ENCODE assay signal across 25 cellular contexts in the genomic region with DNA sequence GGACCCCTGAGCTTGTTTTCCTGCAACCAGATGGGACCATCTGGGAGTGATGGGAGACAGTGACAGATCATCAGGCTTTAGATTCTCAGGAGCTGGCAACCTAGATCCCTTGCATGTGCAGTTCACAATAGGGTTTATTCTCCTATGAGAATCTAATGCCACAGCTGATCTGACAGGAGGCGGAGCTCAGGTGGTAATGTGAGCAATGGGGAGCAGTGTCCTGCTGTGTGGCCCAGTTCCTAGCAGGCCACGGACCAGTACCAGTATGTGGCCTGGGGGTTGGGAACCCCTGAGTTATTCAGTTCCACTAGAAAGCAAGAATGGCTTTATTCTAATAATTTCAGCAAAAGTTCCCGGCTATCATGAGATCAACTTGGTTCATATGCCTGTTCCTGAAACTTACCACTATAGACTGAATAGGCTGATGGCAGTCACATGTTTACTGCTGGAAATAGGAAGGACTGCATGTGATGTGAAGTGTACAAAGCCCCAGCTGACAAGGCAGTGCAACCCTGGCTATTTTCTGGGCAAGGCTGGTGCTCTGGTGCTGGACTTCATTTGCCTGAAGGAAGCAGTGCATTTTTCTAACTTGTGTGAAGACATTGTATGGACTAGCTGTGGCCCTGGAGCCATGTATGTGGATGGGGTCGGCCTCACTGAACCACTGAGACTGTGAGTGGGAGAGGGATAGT.
A peak's percentile ranks its signal among the peaks of the same experiment; 100 is the strongest.
DNase-seq lines count a peak whose midpoint lies in the region; ATAC-seq, FAIRE-seq and TF ChIP-seq lines count a peak whose summit lies in the region.
"Had no signal": no experiment of that assay in that cellular context is flagged by ENCODE, and none has a peak within 500 bp of the region (broad histone marks: within the 10 kb centered on the region; RNA-seq: fewer than 3 reads in every experiment).

No MANE protein-coding gene starts in this region.

- TF ChIP-seq POLR2A in HepG2 (IDR thresholded peaks at IDR 0.05; ENCODE audit: insufficient read depth in 1 of 2, low read depth in 2 of 2, low read length in 2 of 2), result no peak

- no peaks in the 10 kb centered on the region for H3K79me2 ChIP-seq in HepG2 (ENCODE audit: insufficient read depth, low read length)

- H3K27ac ChIP-seq in Panc1 (ENCODE audit: low read length) (peak overlapping the region; percentile 96), HepG2 (ENCODE audit: extremely low read length, insufficient read depth, low read length) (peak overlapping the region; percentile 97)
- H3K27ac ChIP-seq: foreskin keratinocyte, neutrophil, Peyer's patch, SJCRH30 had no signal

- POLR2A ChIA-PET in Panc1 (lab: Charles Lee) (no interaction called here), HepG2 (lab: Yijun Ruan, JAX) (interaction anchor here (2.5 to 3.2 kb wide), 6 partner anchors 18 to 104 kb away, joined by 13 to 56 read pairs (median 17); no protein-coding TSS in a partner anchor)

- CTCF ChIA-PET in Panc1 (lab: Charles Lee) (no interaction called here), HepG2 (lab: Yijun Ruan, JAX; ENCODE audit: low intra/inter-chr PET ratio, low total read pairs) (no interaction called here)

- H3K36me3 Mint-ChIP-seq in progenitor cell of endocrine pancreas (ENCODE audit: insufficient read depth), result no peaks in the 10 kb centered on the region
- H3K36me3 Mint-ChIP-seq: immature natural killer cell; stimulated activated effector memory CD8-positive, alpha-beta T cell treated with anti-CD3 and anti-CD28 coated beads, Interleukin-12 subunit alpha, Interleukin-12 subunit beta, amount 100 ng/mL, for 72 hours had no signal

- peaks cover 25% of the 10 kb centered on the region for H3K4me1 Mint-ChIP-seq in progenitor cell of endocrine pancreas (ENCODE audit: low read depth)

- peak overlapping the region; percentile 86; the same call in 1 of the 2 replicates for H3K4me2 ChIP-seq in HepG2 (ENCODE audit: low read depth, low read length)

- intact Hi-C loops in Panc1 (cut with micrococcal nuclease; ENCODE audit: unreplicated experiment), result loop anchor here (2.0 kb wide), 1 partner anchor 95 kb away; no protein-coding TSS in a partner anchor
- intact Hi-C loops in HepG2 (cut with micrococcal nuclease; ENCODE audit: unreplicated experiment), result loop anchor here (2.0 kb wide), 5 partner anchors 21 to 145 kb away; no protein-coding TSS in a partner anchor
- intact Hi-C loops in posterior cingulate gyrus (cut with DNase I), result no loop called here

- TF ChIP-seq EP300 in HepG2 (IDR thresholded peaks at IDR 0.05; ENCODE audit: low read depth in 2 of 2, low read length in 2 of 2) (no peak), HepG2 (CRISPR knock-in tag; IDR thresholded peaks at IDR 0.05; ENCODE audit: borderline replicate concordance) (no peak)

- H3K27me3 ChIP-seq in Panc1 (ENCODE audit: control insufficient read depth, insufficient read depth, low read length), result no peaks in the 10 kb centered on the region
- H3K27me3 ChIP-seq in HepG2 (ENCODE audit: control insufficient read depth in 1 of 2, insufficient read depth in 2 of 2, low read length in 2 of 2), result no peaks in the 10 kb centered on the region
- H3K27me3 ChIP-seq: foreskin keratinocyte, Peyer's patch, SJCRH30 had no signal

- H3K4me3 Mint-ChIP-seq in progenitor cell of endocrine pancreas (ENCODE audit: low read depth), result no peak overlapping the region
- H3K4me3 Mint-ChIP-seq: activated CD8-positive, alpha-beta T cell treated with anti-CD3 and anti-CD28 coated beads for 36 hours; stimulated activated effector memory CD8-positive, alpha-beta T cell treated with anti-CD3 and anti-CD28 coated beads, Interleukin-12 subunit alpha, Interleukin-12 subunit beta, amount 100 ng/mL, for 72 hours; T-helper 1 cell treated with Interleukin-12 subunit alpha and Interleukin-12 subunit beta and Interleukin-4 antibody, amounts not matched to agents 30 μg/mL and 1 μg/mL, for 36 hours had no signal

- H3K9me3 Mint-ChIP-seq in progenitor cell of endocrine pancreas (ENCODE audit: low read depth), result no peaks in the 10 kb centered on the region
- H3K9me3 Mint-ChIP-seq: immature natural killer cell; stimulated activated effector memory CD8-positive, alpha-beta T cell treated with anti-CD3 and anti-CD28 coated beads, Interleukin-12 subunit alpha, Interleukin-12 subunit beta, amount 100 ng/mL, for 72 hours had no signal

- H3K4me3 ChIP-seq in Panc1 (ENCODE audit: low read depth in 2 of 2, low read length in 2 of 2), result no peak overlapping the region
- no peak overlapping the region; a peak in 1 of 6 replicates for H3K4me3 ChIP-seq in HepG2 (replicated peaks in 1 of 3; ENCODE audit: insufficient read depth in 1 of 3, low read depth in 2 of 3, low read length in 3 of 3)
- H3K4me3 ChIP-seq: Peyer's patch had no signal

- FAIRE-seq in HepG2 (lab: Jason Lieb, UNC), result no peak
- FAIRE-seq: GM12892 had no signal

- peak overlapping the region; percentile 88 for H3K27ac Mint-ChIP-seq in progenitor cell of endocrine pancreas
- H3K27ac Mint-ChIP-seq: activated CD8-positive, alpha-beta T cell treated with anti-CD3 and anti-CD28 coated beads for 36 hours; immature natural killer cell; stimulated activated effector memory CD8-positive, alpha-beta T cell treated with anti-CD3 and anti-CD28 coated beads, Interleukin-12 subunit alpha, Interleukin-12 subunit beta, amount 100 ng/mL, for 72 hours; T-helper 1 cell treated with Interleukin-12 subunit alpha and Interleukin-12 subunit beta and Interleukin-4 antibody, amounts not matched to agents 30 μg/mL and 1 μg/mL, for 36 hours had no signal

- TF ChIP-seq CTCF in Panc1 (IDR thresholded peaks at IDR 0.05) (no peak), HepG2 (CRISPR knock-in tag; IDR thresholded peaks at IDR 0.05) (no peak), progenitor cell of endocrine pancreas (IDR thresholded peaks at IDR 0.05; ENCODE audit: unreplicated experiment) (no peak)

- no peak for TF ChIP-seq RAD21 in HepG2 (CRISPR knock-in tag; IDR thresholded peaks at IDR 0.05)

- H3K9me3 ChIP-seq in Panc1 (ENCODE audit: control insufficient read depth, insufficient read depth, low read depth, low read length) (peaks cover 9% of the 10 kb centered on the region; the same call in 1 of the 2 replicates), HepG2 (ENCODE audit: low read length) (no peaks in the 10 kb centered on the region)
- H3K9me3 ChIP-seq: neutrophil, Peyer's patch, SJCRH30 had no signal

- in situ Hi-C loops in Panc1 (cut with HindIII; ENCODE audit: low pct_unique_long_range_greater_than_20kb, low sequenced_read_pairs), result no loop called here
- in situ Hi-C loops in HepG2 (cut with HindIII; ENCODE audit: extremely low pct_ligation_motif_present, low pct_unique_long_range_greater_than_20kb), result no loop called here

- no peak overlapping the region for H2AFZ ChIP-seq in HepG2 (ENCODE audit: low read length)

- H3K9ac ChIP-seq in HepG2 (ENCODE audit: insufficient read depth, low read depth, low read length), result no peak overlapping the region; the same call in 1 of the 2 replicates

- WGBS in HepG2 (ENCODE audit: low lambda C conversion rate), result 96% methylated on average over 4 of the region's 4 CpGs

- H3K4me1 ChIP-seq in Panc1 (ENCODE audit: control insufficient read depth, insufficient read depth, low read length), result peaks cover 26% of the 10 kb centered on the region
- H3K4me1 ChIP-seq in HepG2 (ENCODE audit: insufficient read depth, low read length), result peaks cover 36% of the 10 kb centered on the region
- H3K4me1 ChIP-seq: foreskin keratinocyte had no signal

- ATAC-seq in Panc1 (no peak), HepG2 (no peak), HG03457 (IDR thresholded peaks at IDR 0.05; ENCODE audit: unreplicated experiment) (no peak)
- ATAC-seq: activated CD8-positive, alpha-beta T cell treated with anti-CD3 and anti-CD28 coated beads for 36 hours; foreskin keratinocyte; stimulated activated effector memory CD8-positive, alpha-beta T cell treated with anti-CD3 and anti-CD28 coated beads, Interleukin-12 subunit alpha, Interleukin-12 subunit beta, amount 100 ng/mL, for 72 hours had no signal

- H3K36me3 ChIP-seq in Panc1 (ENCODE audit: control insufficient read depth, insufficient read depth, low read length) (no peaks in the 10 kb centered on the region), HepG2 (replicated peaks in 1 of 2; ENCODE audit: control insufficient read depth in 1 of 2, insufficient read depth in 2 of 2, low read length in 2 of 2) (no peaks in the 10 kb centered on the region)
- H3K36me3 ChIP-seq: neutrophil, Peyer's patch, SJCRH30 had no signal

- DNase-seq in DMS53 treated with DMSO at 0.1 percent for 48 hours (lab: John Stamatoyannopoulos, UW; ENCODE audit: unreplicated experiment) (peak; percentile 26), Panc1 (ENCODE audit: low read depth, low spot score) (no peak), HepG2 (ENCODE audit: low spot score) (no peak), progenitor cell of endocrine pancreas (ENCODE audit: low spot score, unreplicated experiment) (no peak), posterior cingulate gyrus (no peak), AG20443 (ENCODE audit: low spot score) (no peak)
- DNase-seq: activated CD4-positive, alpha-beta T cell treated with anti-CD3 and anti-CD28 coated beads for 1 hour; activated CD8-positive, alpha-beta T cell treated with anti-CD3 and anti-CD28 coated beads for 36 hours; Calu3; effector CD4-positive, alpha-beta T cell; foreskin keratinocyte; HCEC 1CT; hippocampal formation; immature natural killer cell; NCI-H1436 treated with DMSO at 0.1 percent for 48 hours; NCI-H2171; NCI-H510A treated with DMSO at 0.1 percent for 48 hours; Peyer's patch; stimulated activated CD4-positive, alpha-beta T cell treated with anti-CD3 and anti-CD28 coated beads, Interleukin-2, amount 100 ng/mL, for 48 hours had no signal

- BruUV-seq in Panc1 (replicated peaks; lab: Mats Ljungman, UMichigan) (no TSS peak), HepG2 (replicated peaks; lab: Mats Ljungman, UMichigan) (no TSS peak)

- no peaks in the 10 kb centered on the region for H4K20me1 ChIP-seq in HepG2 (ENCODE audit: insufficient read depth, low read length)

- no peaks in the 10 kb centered on the region for H3K27me3 Mint-ChIP-seq in progenitor cell of endocrine pancreas

TF ChIP-seq in HepG2, 621 proteins besides CTCF, POLR2A, EP300 and RAD21 (continues in another document):
- no peak for TF ChIP-seq REL (CRISPR knock-in tag; conservative IDR thresholded peaks at IDR 0.05)
- no peak for TF ChIP-seq ZBTB42 (CRISPR knock-in tag; IDR thresholded peaks at IDR 0.05)
